Comparison of ENCODE assay signal across 1 cellular context in genomic region chr12:132500856-132501180, GRCh38.
TF ChIP-seq lines count a peak whose summit lies in the region.

No MANE protein-coding gene starts in this region.

TF ChIP-seq in H1, 55 proteins besides CTCF, POLR2A, EP300 and RAD21:
- TF ChIP-seq BACH1 (IDR thresholded peaks at IDR 0.05; ENCODE audit: low read length) (no peak), POU5F1 (IDR thresholded peaks at IDR 0.05; ENCODE audit: low read depth, low read length) (no peak), SUZ12 (IDR thresholded peaks at IDR 0.05; ENCODE audit: low read length) (no peak), BCL11A (IDR thresholded peaks at IDR 0.05; ENCODE audit: low read depth in 2 of 2, low read length in 2 of 2) (no peak), CBX8 (IDR thresholded peaks at IDR 0.05; ENCODE audit: borderline replicate concordance, low read depth, low read length) (no peak), JUND (IDR thresholded peaks at IDR 0.05; ENCODE audit: low read length) (no peak), SP1 (IDR thresholded peaks at IDR 0.05; ENCODE audit: low read depth, low read length) (no peak)
TF ChIP-seq in H1: peak in this region for 0.
